30 cellular contexts compared by ENCODE assay signal in the genomic region with DNA sequence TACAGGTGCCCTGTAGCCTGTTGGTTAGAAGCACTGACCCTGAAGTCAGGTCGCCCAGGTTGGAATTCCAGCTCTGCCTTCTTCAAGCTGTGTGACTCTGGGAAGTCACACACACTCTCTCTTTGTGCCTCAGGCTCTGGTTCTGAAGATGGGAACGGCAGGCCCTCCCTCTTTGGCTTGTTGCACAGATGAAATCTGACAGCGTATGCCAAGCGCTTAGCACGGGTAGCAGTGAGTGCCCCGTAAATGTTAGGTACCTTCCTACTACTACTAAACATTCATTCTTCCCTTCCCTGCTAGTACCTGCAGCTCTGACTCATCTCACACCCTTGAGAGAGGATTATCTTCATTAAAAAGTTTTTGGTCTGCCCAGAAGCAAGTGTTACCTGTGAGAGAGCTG.
DNase-seq lines count a peak whose midpoint lies in the region; ATAC-seq, FAIRE-seq and TF ChIP-seq lines count a peak whose summit lies in the region.
"Had no signal": no experiment of that assay in that cellular context is flagged by ENCODE, and none has a peak within 500 bp of the region (broad histone marks: within the 10 kb centered on the region; RNA-seq: fewer than 3 reads in every experiment).

No MANE protein-coding gene starts in this region.

- peaks cover 3% of the 10 kb centered on the region for H3K9me3 Mint-ChIP-seq in astrocyte (ENCODE audit: unreplicated experiment)
- H3K9me3 Mint-ChIP-seq in activated T-cell treated with anti-CD3 and anti-CD28 coated beads, Interleukin-2, amount 50 U/mL, for 72 hours, result no peaks in the 10 kb centered on the region
- H3K9me3 Mint-ChIP-seq in activated CD4-positive, alpha-beta T cell treated with anti-CD3 and anti-CD28 coated beads, Interleukin-2, amount 10 ng/mL, durations not matched to agents 24 days and 14 days, result no peaks in the 10 kb centered on the region
- H3K9me3 Mint-ChIP-seq: activated B cell treated with CpG ODN at 0.5 μM for 24 hours; activated CD4-positive, alpha-beta memory T cell treated with anti-CD3 and anti-CD28 coated beads, Interleukin-2, amount 10 ng/mL, durations not matched to agents 7 days and 5 days; activated naive CD8-positive, alpha-beta T cell treated with anti-CD3 and anti-CD28 coated beads, Interleukin-2, amount 10 ng/mL, durations not matched to agents 7 days and 5 days; CD8-positive, alpha-beta T cell; effector memory CD8-positive, alpha-beta T cell; stimulated activated memory B cell treated with anti-CD40 and anti-IgM and Interleukin-4, amounts not matched to agents 10 μg/mL and 1 μg/mL and 100 μg/mL, for 72 hours had no signal

- dilution Hi-C loops in keratinocyte (cut with MboI; ENCODE audit: extremely low pct_ligation_motif_present, low sequenced_read_pairs), result no loop called here

- DNase-seq in DMS53 (lab: John Stamatoyannopoulos, UW), result peak; percentile 11
- no peak for DNase-seq in DMS53 treated with DMSO at 0.1 percent for 48 hours (lab: John Stamatoyannopoulos, UW; ENCODE audit: unreplicated experiment)
- DNase-seq in astrocyte (ENCODE audit: low read depth), result no peak
- DNase-seq in keratinocyte (ENCODE audit: low read depth, low spot score), result no peak
- DNase-seq in hepatic stellate cell (ENCODE audit: low spot score), result no peak
- no peak for DNase-seq in activated T-cell treated with anti-CD3 and anti-CD28 coated beads, Interleukin-2, amount 50 U/mL, for 72 hours
- no peak for DNase-seq in activated CD4-positive, alpha-beta T cell treated with anti-CD3 and anti-CD28 coated beads, Interleukin-2, amount 10 ng/mL, durations not matched to agents 24 days and 14 days
- DNase-seq: activated B cell treated with CpG ODN at 0.5 μM for 24 hours; activated CD4-positive, alpha-beta memory T cell treated with anti-CD3 and anti-CD28 coated beads, Interleukin-2, amount 10 ng/mL, durations not matched to agents 7 days and 5 days; activated effector memory CD4-positive, alpha-beta T cell treated with Interleukin-2 at 50 U/mL for 16 hours; activated naive CD8-positive, alpha-beta T cell treated with anti-CD3 and anti-CD28 coated beads, Interleukin-2, amount 10 ng/mL, durations not matched to agents 7 days and 5 days; AML-193; body of pancreas; CD8-positive, alpha-beta T cell; DMS 273 treated with DMSO at 0.1 percent for 48 hours; effector memory CD8-positive, alpha-beta T cell; KBM-7; MM.1S; NCI-H1417 treated with DMSO at 0.1 percent for 48 hours; NCI-H446; NCI-H82; nucleus accumbens; spleen; stimulated activated CD4-positive, alpha-beta T cell treated with anti-CD3 and anti-CD28 coated beads, Interleukin-2, amount 100 ng/mL, for 48 hours; T-helper 9 cell had no signal

- H3K9ac ChIP-seq in astrocyte (ENCODE audit: low read length) (no peak overlapping the region), keratinocyte (ENCODE audit: control insufficient read depth, extremely low read depth, insufficient read depth, low read length) (peak overlapping the region; percentile 56)

- no peak for ATAC-seq in activated T-cell treated with anti-CD3 and anti-CD28 coated beads, Interleukin-2, amount 50 U/mL, for 72 hours (replicated peaks in 1 of 2)
- ATAC-seq: body of pancreas; CD8-positive, alpha-beta T cell; effector memory CD8-positive, alpha-beta T cell; gastroesophageal sphincter; stimulated activated memory B cell treated with anti-CD40 and anti-IgM and Interleukin-4, amounts not matched to agents 10 μg/mL and 1 μg/mL and 100 μg/mL, for 72 hours had no signal

- H3K9me1 ChIP-seq in keratinocyte (ENCODE audit: control insufficient read depth, extremely low read depth, insufficient read depth, low read length), result no peaks in the 10 kb centered on the region

- H3K4me2 ChIP-seq in astrocyte (ENCODE audit: low read length) (no peak overlapping the region), keratinocyte (ENCODE audit: control insufficient read depth, extremely low read depth, insufficient read depth, low read depth, low read length) (peak overlapping the region; percentile 89)

- peaks cover 13% of the 10 kb centered on the region for H3K36me3 Mint-ChIP-seq in astrocyte (ENCODE audit: low read depth, unreplicated experiment)
- H3K36me3 Mint-ChIP-seq in activated T-cell treated with anti-CD3 and anti-CD28 coated beads, Interleukin-2, amount 50 U/mL, for 72 hours (ENCODE audit: insufficient read depth in 2 of 2), result peaks cover 0 to 1% of the 10 kb centered on the region in 2 donors
- no peaks in the 10 kb centered on the region for H3K36me3 Mint-ChIP-seq in activated CD4-positive, alpha-beta T cell treated with anti-CD3 and anti-CD28 coated beads, Interleukin-2, amount 10 ng/mL, durations not matched to agents 24 days and 14 days (ENCODE audit: low read depth)
- H3K36me3 Mint-ChIP-seq: activated naive CD8-positive, alpha-beta T cell treated with anti-CD3 and anti-CD28 coated beads, Interleukin-2, amount 10 ng/mL, durations not matched to agents 7 days and 5 days had no signal

- H2AFZ ChIP-seq in astrocyte (ENCODE audit: low read depth, low read length), result no peak overlapping the region
- peak overlapping the region; percentile 51 for H2AFZ ChIP-seq in keratinocyte (ENCODE audit: control insufficient read depth, low read length)

- peak overlapping the region; percentile 20 for H3K4me3 Mint-ChIP-seq in astrocyte (ENCODE audit: unreplicated experiment)
- H3K4me3 Mint-ChIP-seq in activated T-cell treated with anti-CD3 and anti-CD28 coated beads, Interleukin-2, amount 50 U/mL, for 72 hours, result no peak overlapping the region
- H3K4me3 Mint-ChIP-seq in activated CD4-positive, alpha-beta T cell treated with anti-CD3 and anti-CD28 coated beads, Interleukin-2, amount 10 ng/mL, durations not matched to agents 24 days and 14 days, result no peak overlapping the region
- H3K4me3 Mint-ChIP-seq: activated B cell treated with CpG ODN at 0.5 μM for 24 hours; activated CD4-positive, alpha-beta memory T cell treated with anti-CD3 and anti-CD28 coated beads, Interleukin-2, amount 10 ng/mL, durations not matched to agents 7 days and 5 days; activated naive CD8-positive, alpha-beta T cell treated with anti-CD3 and anti-CD28 coated beads, Interleukin-2, amount 10 ng/mL, durations not matched to agents 7 days and 5 days; CD8-positive, alpha-beta T cell; effector memory CD8-positive, alpha-beta T cell; stimulated activated memory B cell treated with anti-CD40 and anti-IgM and Interleukin-4, amounts not matched to agents 10 μg/mL and 1 μg/mL and 100 μg/mL, for 72 hours had no signal

- H3K27ac ChIP-seq in astrocyte (ENCODE audit: low read depth, low read length), result no peak overlapping the region
- peak overlapping the region; percentile 64 for H3K27ac ChIP-seq in keratinocyte (ENCODE audit: control insufficient read depth, insufficient read depth, low read length)
- peak overlapping the region; percentile 11 for H3K27ac ChIP-seq in thymus (ENCODE audit: low read depth)
- H3K27ac ChIP-seq: 22Rv1, body of pancreas, gastroesophageal sphincter, spleen, suprapubic skin had no signal

- WGBS in thymus, result 94% methylated on average over 6 of the region's 6 CpGs

- FAIRE-seq in astrocyte (lab: Jason Lieb, UNC) (no peak), keratinocyte (lab: Jason Lieb, UNC) (peak; percentile 74)

- intact Hi-C loops in activated CD4-positive, alpha-beta T cell treated with anti-CD3 and anti-CD28 coated beads, Interleukin-2, amount 10 ng/mL, durations not matched to agents 24 days and 14 days (cut with micrococcal nuclease), result loop anchor here (5.0 kb wide), 1 partner anchor 189 kb away; no protein-coding TSS in a partner anchor

- H3K4me1 Mint-ChIP-seq in astrocyte (ENCODE audit: low read depth, unreplicated experiment), result peaks cover 44% of the 10 kb centered on the region
- peaks cover 48% of the 10 kb centered on the region for H3K4me1 Mint-ChIP-seq in activated T-cell treated with anti-CD3 and anti-CD28 coated beads, Interleukin-2, amount 50 U/mL, for 72 hours (ENCODE audit: low read depth)
- H3K4me1 Mint-ChIP-seq in activated CD4-positive, alpha-beta T cell treated with anti-CD3 and anti-CD28 coated beads, Interleukin-2, amount 10 ng/mL, durations not matched to agents 24 days and 14 days, result peaks cover 29% of the 10 kb centered on the region

- peak overlapping the region; percentile 18 for H3K27ac Mint-ChIP-seq in astrocyte (ENCODE audit: unreplicated experiment)
- H3K27ac Mint-ChIP-seq in activated T-cell treated with anti-CD3 and anti-CD28 coated beads, Interleukin-2, amount 50 U/mL, for 72 hours, result no peak overlapping the region
- no peak overlapping the region for H3K27ac Mint-ChIP-seq in activated CD4-positive, alpha-beta T cell treated with anti-CD3 and anti-CD28 coated beads, Interleukin-2, amount 10 ng/mL, durations not matched to agents 24 days and 14 days
- H3K27ac Mint-ChIP-seq: activated B cell treated with CpG ODN at 0.5 μM for 24 hours; activated CD4-positive, alpha-beta memory T cell treated with anti-CD3 and anti-CD28 coated beads, Interleukin-2, amount 10 ng/mL, durations not matched to agents 7 days and 5 days; activated naive CD8-positive, alpha-beta T cell treated with anti-CD3 and anti-CD28 coated beads, Interleukin-2, amount 10 ng/mL, durations not matched to agents 7 days and 5 days; CD8-positive, alpha-beta T cell; effector memory CD8-positive, alpha-beta T cell; stimulated activated memory B cell treated with anti-CD40 and anti-IgM and Interleukin-4, amounts not matched to agents 10 μg/mL and 1 μg/mL and 100 μg/mL, for 72 hours had no signal

- no peaks in the 10 kb centered on the region for H3K27me3 ChIP-seq in astrocyte (ENCODE audit: insufficient read depth, low read length)
- H3K27me3 ChIP-seq in keratinocyte (ENCODE audit: control insufficient read depth, extremely low read depth, insufficient read depth, low read length), result no peaks in the 10 kb centered on the region
- H3K27me3 ChIP-seq in thymus (ENCODE audit: control insufficient read depth, insufficient read depth), result no peaks in the 10 kb centered on the region
- H3K27me3 ChIP-seq: body of pancreas, gastroesophageal sphincter, spleen, suprapubic skin had no signal

- peaks cover 36% of the 10 kb centered on the region for H3K4me1 ChIP-seq in astrocyte (ENCODE audit: insufficient read depth, low read length)
- H3K4me1 ChIP-seq in keratinocyte (ENCODE audit: control insufficient read depth, extremely low read depth, insufficient read depth, low read length), result peaks cover 37% of the 10 kb centered on the region
- H3K4me1 ChIP-seq in thymus (ENCODE audit: control insufficient read depth, insufficient read depth, low read length), result no peaks in the 10 kb centered on the region

- H3K79me2 ChIP-seq in astrocyte (ENCODE audit: insufficient read depth, low read length) (peaks cover 93% of the 10 kb centered on the region), keratinocyte (ENCODE audit: control insufficient read depth, insufficient read depth, low read length) (peaks cover 82% of the 10 kb centered on the region)

- no peaks in the 10 kb centered on the region for H3K27me3 Mint-ChIP-seq in astrocyte (ENCODE audit: low read depth, unreplicated experiment)
- H3K27me3 Mint-ChIP-seq in activated T-cell treated with anti-CD3 and anti-CD28 coated beads, Interleukin-2, amount 50 U/mL, for 72 hours (ENCODE audit: low read depth), result no peaks in the 10 kb centered on the region
- H3K27me3 Mint-ChIP-seq in activated CD4-positive, alpha-beta T cell treated with anti-CD3 and anti-CD28 coated beads, Interleukin-2, amount 10 ng/mL, durations not matched to agents 24 days and 14 days, result no peaks in the 10 kb centered on the region
- H3K27me3 Mint-ChIP-seq: activated naive CD8-positive, alpha-beta T cell treated with anti-CD3 and anti-CD28 coated beads, Interleukin-2, amount 10 ng/mL, durations not matched to agents 7 days and 5 days had no signal

- H4K20me1 ChIP-seq in astrocyte (ENCODE audit: insufficient read depth, low read length) (no peaks in the 10 kb centered on the region), keratinocyte (ENCODE audit: control insufficient read depth, extremely low read depth, insufficient read depth, low read length) (no peaks in the 10 kb centered on the region)

- H3K4me3 ChIP-seq in astrocyte (ENCODE audit: insufficient read depth, low read depth, low read length), result no peak overlapping the region
- peak overlapping the region in 2 of 3 experiments; percentile 53 to 55 for H3K4me3 ChIP-seq in keratinocyte (ENCODE audit: control insufficient read depth in 2 of 3, extremely low read depth in 1 of 3, insufficient read depth in 2 of 3, low read depth in 1 of 3, low read length in 3 of 3)
- H3K4me3 ChIP-seq in thymus (ENCODE audit: low read length), result no peak overlapping the region
- H3K4me3 ChIP-seq: body of pancreas, gastroesophageal sphincter, spleen, suprapubic skin had no signal

- TF ChIP-seq CTCF in astrocyte (IDR thresholded peaks at IDR 0.05; ENCODE audit: insufficient read depth, low read depth, low read length) (no peak), keratinocyte (optimal IDR thresholded peaks at IDR 0.05 in 1 of 3, IDR thresholded peaks at IDR 0.05 in 1 of 3, conservative IDR thresholded peaks at IDR 0.05 in 1 of 3; ENCODE audit: extremely low read depth in 1 of 3, insufficient read depth in 2 of 3, low read length in 3 of 3) (no peak)

- H3K9me3 ChIP-seq in astrocyte (ENCODE audit: insufficient read depth, low read depth, low read length) (no peaks in the 10 kb centered on the region), keratinocyte (ENCODE audit: control insufficient read depth, low read depth, low read length) (no peaks in the 10 kb centered on the region), thymus (ENCODE audit: control insufficient read depth) (no peaks in the 10 kb centered on the region)
- H3K9me3 ChIP-seq: body of pancreas, gastroesophageal sphincter, spleen, suprapubic skin had no signal

- no peaks in the 10 kb centered on the region for H3K36me3 ChIP-seq in astrocyte (ENCODE audit: insufficient read depth, low read length)
- H3K36me3 ChIP-seq in keratinocyte (ENCODE audit: control insufficient read depth in 2 of 2, extremely low read depth in 1 of 2, insufficient read depth in 2 of 2, low read length in 2 of 2), result no peaks in the 10 kb centered on the region
- no peaks in the 10 kb centered on the region for H3K36me3 ChIP-seq in thymus (ENCODE audit: control insufficient read depth, insufficient read depth)
- H3K36me3 ChIP-seq: gastroesophageal sphincter, spleen, suprapubic skin had no signal

Comparison
In these comparisons a context has a peak if more than half of its experiments do, and no peak if none do; other contexts are left out.
1. H3K4me3 ChIP-seq: peak in keratinocyte (2 of 3); none in astrocyte (single experiment) and thymus (single experiment).